8 cellular contexts compared by ENCODE assay signal in the genomic region with DNA sequence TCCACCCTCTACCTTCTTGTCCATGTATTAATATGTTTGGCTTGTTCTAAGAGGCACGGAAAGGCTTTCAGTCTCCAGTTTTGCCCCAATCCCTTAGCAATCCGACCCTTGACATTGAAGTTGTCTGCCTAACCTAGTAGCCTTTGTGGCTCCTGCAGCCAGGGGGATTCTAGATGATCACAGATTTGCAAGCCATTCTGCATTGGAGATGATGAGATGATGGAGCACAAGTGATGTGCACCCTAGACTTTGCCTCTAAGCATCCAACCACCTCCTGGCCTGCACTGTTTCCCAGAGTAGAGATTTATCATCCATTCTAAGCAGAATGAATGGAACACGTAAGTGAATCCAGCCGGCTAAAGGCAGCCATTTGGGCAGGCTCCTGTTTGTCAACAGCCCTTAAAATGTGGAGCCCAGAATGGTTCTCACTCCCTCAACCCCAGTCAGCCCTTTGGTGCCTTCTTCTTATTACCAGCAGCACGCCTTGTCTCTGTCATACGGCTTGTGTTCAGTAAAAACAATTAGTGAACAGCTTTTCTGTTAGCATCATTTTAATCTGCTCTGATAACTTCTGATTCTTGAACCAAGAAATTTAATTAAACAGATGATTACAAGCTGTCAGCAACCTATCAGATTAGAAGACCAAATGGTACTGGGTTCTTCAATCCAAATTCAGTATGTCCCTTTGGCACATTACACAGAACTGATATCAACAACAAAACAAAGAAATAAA. TPM values are rescaled to one million over a fixed set of nuclear protein-coding genes. Genes with fewer than 3 reads are reported as not detected.
A peak's percentile ranks its signal among the peaks of the same experiment; 100 is the strongest.
DNase-seq lines count a peak whose midpoint lies in the region; ATAC-seq and TF ChIP-seq lines count a peak whose summit lies in the region.

No MANE protein-coding gene starts in this region.

- no peak for TF ChIP-seq CTCF in heart left ventricle (IDR thresholded peaks at IDR 0.05)
- no peak for TF ChIP-seq CTCF in left lung (IDR thresholded peaks at IDR 0.05)
- no peak for TF ChIP-seq CTCF in transverse colon (IDR thresholded peaks at IDR 0.05)
- TF ChIP-seq CTCF in ovary (IDR thresholded peaks at IDR 0.05): no peak

- H3K4me1 Mint-ChIP-seq in activated CD8-positive, alpha-beta memory T cell treated with anti-CD3 and anti-CD28 coated beads, Interleukin-2, amount 10 ng/mL, durations not matched to agents 7 days and 5 days: peaks cover 85% of the 10 kb centered on the region

- H3K27ac ChIP-seq in heart left ventricle (peak overlapping the region; percentile 59 to 98 (median 80)), left lung (peak overlapping the region; percentile 77 to 87), transverse colon (peak overlapping the region; percentile 71 to 92 (median 76)), ovary (peak overlapping the region in 1 of 2 donors; percentile 86)

- DNase-seq in heart left ventricle: no peak
- no peak for DNase-seq in left ventricle myocardium superior
- no peak for DNase-seq in activated CD8-positive, alpha-beta memory T cell treated with anti-CD3 and anti-CD28 coated beads, Interleukin-2, amount 10 ng/mL, durations not matched to agents 7 days and 5 days
- DNase-seq in left lung: no peak
- DNase-seq in transverse colon: no peak
- DNase-seq in ovary: no peak
- DNase-seq in OCI-M2 (lab: John Stamatoyannopoulos, UW; ENCODE audit: unreplicated experiment): no peak

- no peak for TF ChIP-seq EP300 in transverse colon (IDR thresholded peaks at IDR 0.05; ENCODE audit: low read depth)
- TF ChIP-seq EP300 in ovary (IDR thresholded peaks at IDR 0.05): no peak

- H3K9me3 Mint-ChIP-seq in activated CD8-positive, alpha-beta memory T cell treated with anti-CD3 and anti-CD28 coated beads, Interleukin-2, amount 10 ng/mL, durations not matched to agents 7 days and 5 days (ENCODE audit: low read depth): no peaks in the 10 kb centered on the region

- CTCF ChIA-PET in activated CD8-positive, alpha-beta memory T cell treated with anti-CD3 and anti-CD28 coated beads, Interleukin-2, amount 10 ng/mL, durations not matched to agents 7 days and 5 days (lab: Charles Lee): interaction anchor here (0.9 to 2.7 kb wide), 11 partner anchors 10 to 176 kb away, joined by 3 to 14 read pairs (median 4); partner anchors contain the start of genes FBXW2 and PHF19

- H3K9me3 ChIP-seq in heart left ventricle (no peaks in the 10 kb centered on the region), left lung (no peaks in the 10 kb centered on the region), transverse colon (no peaks in the 10 kb centered on the region), ovary (no peaks in the 10 kb centered on the region)

- 67 to 75% (median 69%) methylated on average over 6 of the region's 6 CpGs for whole genome bisulfite sequencing in heart left ventricle, 4 donors
- WGBS in transverse colon (ENCODE audit: low coverage in 1 of 2), 2 donors: 73% methylated on average over 6 of the region's 6 CpGs; no CpG with 5 or more reads in 1 of the 2 donors
- WGBS in ovary, 3 donors: 66 to 72% (median 69%) methylated on average over 6 of the region's 6 CpGs

- H3K4me3 Mint-ChIP-seq in activated CD8-positive, alpha-beta memory T cell treated with anti-CD3 and anti-CD28 coated beads, Interleukin-2, amount 10 ng/mL, durations not matched to agents 7 days and 5 days: peak overlapping the region; percentile 73

- H3K36me3 ChIP-seq in heart left ventricle (no peaks in the 10 kb centered on the region), left lung (no peaks in the 10 kb centered on the region), transverse colon (no peaks in the 10 kb centered on the region), ovary (no peaks in the 10 kb centered on the region)

- H3K4me1 ChIP-seq in heart left ventricle (peaks cover 5 to 92% (median 55%) of the 10 kb centered on the region in 12 donors), left lung (peaks cover 45 to 89% of the 10 kb centered on the region in 2 donors), transverse colon (peaks cover 28 to 67% (median 41%) of the 10 kb centered on the region in 4 donors), ovary (ENCODE audit: insufficient read depth) (peaks cover 32% of the 10 kb centered on the region)

- intact Hi-C loops in heart left ventricle (cut with DNase I): loop anchor here in 3 of 10 donors (5.0 to 10.0 kb wide), 2 partner anchors 55 to 87 kb away; partner anchors contain the start of genes PSMD5 (in 2 of the 3) and PHF19 (in 1 of the 3)
- intact Hi-C loops in left ventricle myocardium superior (cut with micrococcal nuclease): loop anchor here (10.0 kb wide), 1 partner anchor 167 kb away; no protein-coding TSS in a partner anchor
- intact Hi-C loops in left lung (cut with DNase I): no loop called here
- intact Hi-C loops in transverse colon (cut with DNase I; ENCODE audit: low total_unique reads): no loop called here
- intact Hi-C loops in ovary (cut with DNase I): loop anchor here in 3 of 4 donors (5.0 to 10.0 kb wide), 3 partner anchors 50 to 57 kb away; partner anchors contain the start of gene PHF19 (in 2 of the 3)

- H3K36me3 Mint-ChIP-seq in activated CD8-positive, alpha-beta memory T cell treated with anti-CD3 and anti-CD28 coated beads, Interleukin-2, amount 10 ng/mL, durations not matched to agents 7 days and 5 days: peaks cover 2% of the 10 kb centered on the region

- TF ChIP-seq POLR2A in heart left ventricle (IDR thresholded peaks at IDR 0.05): no peak
- TF ChIP-seq POLR2A in transverse colon (IDR thresholded peaks at IDR 0.05): no peak
- no peak for TF ChIP-seq POLR2A in ovary (IDR thresholded peaks at IDR 0.05)

- no peak for ATAC-seq in heart left ventricle
- no peak for ATAC-seq in left ventricle myocardium superior
- ATAC-seq in activated CD8-positive, alpha-beta memory T cell treated with anti-CD3 and anti-CD28 coated beads, Interleukin-2, amount 10 ng/mL, durations not matched to agents 7 days and 5 days: no peak
- no peak for ATAC-seq in left lung
- ATAC-seq in GM18517 (IDR thresholded peaks at IDR 0.05; ENCODE audit: unreplicated experiment): no peak

- peak overlapping the region; percentile 100 for H3K27ac Mint-ChIP-seq in activated CD8-positive, alpha-beta memory T cell treated with anti-CD3 and anti-CD28 coated beads, Interleukin-2, amount 10 ng/mL, durations not matched to agents 7 days and 5 days

- H3K27me3 ChIP-seq in heart left ventricle (no peaks in the 10 kb centered on the region), left lung (no peaks in the 10 kb centered on the region), transverse colon (no peaks in the 10 kb centered on the region), ovary (no peaks in the 10 kb centered on the region)

- H3K4me3 ChIP-seq in heart left ventricle (no peak overlapping the region), left lung (no peak overlapping the region), transverse colon (no peak overlapping the region), ovary (no peak overlapping the region)

- in situ Hi-C loops in transverse colon (cut with MboI; ENCODE audit: low pct_ligation_motif_present in 1 of 4, low pct_unique_long_range_greater_than_20kb in 1 of 4, low sequenced_read_pairs in 3 of 4): loop anchor here in 3 of 4 donors (25.0 kb wide), 1 partner anchor 170 kb away; no protein-coding TSS in a partner anchor

- H3K27me3 Mint-ChIP-seq in activated CD8-positive, alpha-beta memory T cell treated with anti-CD3 and anti-CD28 coated beads, Interleukin-2, amount 10 ng/mL, durations not matched to agents 7 days and 5 days: no peaks in the 10 kb centered on the region

RNA-seq across cellular contexts. Expression of gene TRAF1, which starts 5.7 kb away (rescaled TPM):
- total RNA-seq in heart left ventricle (1 to 10 TPM in 7 of 9 donors, under 1 TPM in 2; 0.93 to 7.8 (median 1.8) TPM), left ventricle myocardium superior (2.4 TPM), left lung (1 to 10 TPM; 4.4 to 6.8 TPM), transverse colon (1 to 10 TPM; 2.2 to 7.2 (median 4.3) TPM), ovary (1 to 10 TPM; 4.1 to 9.4 (median 5.5) TPM)
- polyA plus RNA-seq in heart left ventricle (1 to 10 TPM; 1.7 to 2.4 TPM), ovary (1 to 10 TPM; 4.4 to 6.2 TPM)
- 100 to 1,000 TPM in 1 of 2 experiments, 10 to 100 TPM in 1; 59.6 to 114 TPM for total RNA-seq in activated CD8-positive, alpha-beta memory T cell treated with anti-CD3 and anti-CD28 coated beads, Interleukin-2, amount 10 ng/mL, durations not matched to agents 7 days and 5 days

RNA-seq across cellular contexts. Expression of gene PHF19, which starts 55.3 kb away (rescaled TPM):
- total RNA-seq in heart left ventricle (10 to 100 TPM in 8 of 9 donors, 1 to 10 TPM in 1; 9.6 to 28.0 (median 12.5) TPM), left ventricle myocardium superior (9.5 TPM), left lung (10 to 100 TPM; 37.0 to 40.2 TPM), transverse colon (10 to 100 TPM in 2 of 4 donors, 1 to 10 TPM in 2; 6.7 to 11.1 (median 9.3) TPM), ovary (10 to 100 TPM; 16.8 to 56.0 (median 42.8) TPM)
- polyA plus RNA-seq in heart left ventricle (10 to 100 TPM; 11.0 to 15.4 TPM), ovary (10 to 100 TPM; 24.1 to 26.6 TPM)
- 100 to 1,000 TPM; 246 to 254 TPM for total RNA-seq in activated CD8-positive, alpha-beta memory T cell treated with anti-CD3 and anti-CD28 coated beads, Interleukin-2, amount 10 ng/mL, durations not matched to agents 7 days and 5 days

Comparison
In these comparisons a context has a peak if more than half of its experiments do, and no peak if none do; other contexts are left out.
1. RNA of gene TRAF1, which starts 5.7 kb away (total RNA-seq): 59.6 to 114 TPM in activated CD8-positive, alpha-beta memory T cell treated with anti-CD3 and anti-CD28 coated beads, Interleukin-2, amount 10 ng/mL, durations not matched to agents 7 days and 5 days; 4.4 to 6.8 TPM in left lung, 4.1 to 9.4 TPM in ovary, 2.2 to 7.2 TPM in transverse colon, 2.4 TPM in left ventricle myocardium superior (single experiment) and 0.93 to 7.8 TPM in heart left ventricle; every median in the first group is over 4 times any median in the second.
2. RNA of gene PHF19, which starts 55.3 kb away (total RNA-seq): 246 to 254 TPM in activated CD8-positive, alpha-beta memory T cell treated with anti-CD3 and anti-CD28 coated beads, Interleukin-2, amount 10 ng/mL, durations not matched to agents 7 days and 5 days; 16.8 to 56.0 TPM in ovary, 37.0 to 40.2 TPM in left lung, 9.6 to 28.0 TPM in heart left ventricle, 6.7 to 11.1 TPM in transverse colon and 9.5 TPM in left ventricle myocardium superior (single experiment); every median in the first group is over 4 times any median in the second.
3. intact Hi-C loops: an anchor here in left ventricle myocardium superior (10.0 kb wide) and ovary (5.0 to 10.0 kb wide); none called in left lung and transverse colon.